In the genomic region with DNA sequence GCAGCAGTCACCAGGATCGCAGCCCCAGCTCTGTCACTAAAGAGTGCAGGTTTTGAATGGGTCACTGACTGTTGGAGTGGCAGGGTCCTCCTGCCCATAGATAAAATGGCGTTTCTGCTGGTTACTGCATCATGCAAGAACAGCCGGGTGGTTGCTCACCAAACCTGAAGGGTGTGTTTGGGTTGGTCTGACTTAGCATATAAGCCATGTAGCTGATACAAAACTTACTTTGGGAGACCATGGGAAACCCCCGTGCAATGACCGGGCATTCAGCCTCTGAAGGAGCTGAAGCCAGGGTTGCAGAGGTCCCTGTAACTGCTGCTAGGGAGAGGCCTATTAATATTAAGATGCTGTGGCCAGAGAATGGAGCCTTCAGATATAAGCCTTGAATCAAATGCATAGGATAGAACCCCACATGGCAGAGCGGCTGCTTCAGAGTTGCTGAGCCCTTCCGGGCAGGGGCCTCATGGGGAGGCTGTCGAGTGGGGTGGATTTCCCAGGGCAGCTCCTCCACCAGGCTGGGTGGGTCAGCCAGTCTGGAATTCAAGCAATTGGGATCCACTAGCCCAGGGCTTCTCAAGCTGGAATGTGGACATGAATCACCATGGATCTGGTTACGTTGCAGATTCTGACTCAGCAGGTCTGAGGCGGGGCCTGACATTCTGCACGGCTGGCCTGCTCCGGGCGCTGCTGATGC, we compare ENCODE assay signal across 13 cellular contexts.
A peak's percentile ranks its signal among the peaks of the same experiment; 100 is the strongest.
DNase-seq lines count a peak whose midpoint lies in the region; ATAC-seq and TF ChIP-seq lines count a peak whose summit lies in the region.
"Had no signal": no experiment of that assay in that cellular context is flagged by ENCODE, and none has a peak within 500 bp of the region (broad histone marks: within the 10 kb centered on the region; RNA-seq: fewer than 3 reads in every experiment).

No MANE protein-coding gene starts in this region.

- peak; percentile 18 for ATAC-seq in mucosa of descending colon
- ATAC-seq: activated CD4-positive, alpha-beta T cell treated with anti-CD3 and anti-CD28 coated beads for 36 hours; left ventricle myocardium superior had no signal

- no peak overlapping the region for H3K9ac ChIP-seq in colonic mucosa (ENCODE audit: low read depth in 2 of 2, low read length in 2 of 2)

- H3K27me3 ChIP-seq in colonic mucosa: no peaks in the 10 kb centered on the region
- H3K27me3 ChIP-seq: uterus had no signal

- H3K9me3 ChIP-seq in mucosa of descending colon (no peaks in the 10 kb centered on the region), colonic mucosa (no peaks in the 10 kb centered on the region)
- H3K9me3 ChIP-seq: uterus had no signal

- intact Hi-C loops in mucosa of descending colon (cut with DNase I, micrococcal nuclease) (no loop called here), colonic mucosa (cut with DNase I) (no loop called here)

- H3K4me1 ChIP-seq in mucosa of descending colon (ENCODE audit: low read depth) (no peaks in the 10 kb centered on the region), colonic mucosa (no peaks in the 10 kb centered on the region)
- H3K4me1 ChIP-seq: uterus had no signal

- H3K36me3 ChIP-seq in mucosa of descending colon (ENCODE audit: low read depth): no peaks in the 10 kb centered on the region
- no peaks in the 10 kb centered on the region for H3K36me3 ChIP-seq in colonic mucosa
- H3K36me3 ChIP-seq: uterus had no signal

- H3K4me3 ChIP-seq in choroid plexus epithelial cell (ENCODE audit: low read depth, low read length): no peak overlapping the region
- no peak overlapping the region for H3K4me3 ChIP-seq in mucosa of descending colon
- H3K4me3 ChIP-seq in colonic mucosa: no peak overlapping the region
- H3K4me3 ChIP-seq: uterus had no signal

- DNase-seq in COLO829 (ENCODE audit: low spot score): peak; percentile 60
- DNase-seq in LHCN-M2 (ENCODE audit: low read depth): peak; percentile 94
- DNase-seq in choroid plexus epithelial cell (ENCODE audit: low read depth): peak; percentile 96
- no peak for DNase-seq in mucosa of descending colon
- DNase-seq in stimulated activated CD4-positive, alpha-beta T cell treated with anti-CD3 and anti-CD28 coated beads, Interleukin-2, amount 100 ng/mL, for 48 hours: no peak
- DNase-seq in colonic mucosa: no peak
- no peak for DNase-seq in ureter (ENCODE audit: low spot score)
- no peak for DNase-seq in NCI-H2029 treated with DMSO at 0.1 percent for 48 hours (lab: John Stamatoyannopoulos, UW)
- DNase-seq: activated CD4-positive, alpha-beta T cell treated with anti-CD3 and anti-CD28 coated beads for 36 hours; central memory CD4-positive, alpha-beta T cell; left ventricle myocardium superior; NCI-H69 had no signal

- H3K27ac ChIP-seq in colonic mucosa: no peak overlapping the region
- H3K27ac ChIP-seq: uterus had no signal

- TF ChIP-seq CTCF in choroid plexus epithelial cell (conservative IDR thresholded peaks at IDR 0.05; ENCODE audit: low read depth, low read length): peak; percentile 28
- TF ChIP-seq CTCF in mucosa of descending colon (IDR thresholded peaks at IDR 0.05): no peak
- no peak for TF ChIP-seq CTCF in colonic mucosa (IDR thresholded peaks at IDR 0.05)

Comparison
In these comparisons a context has a peak if more than half of its experiments do, and no peak if none do; other contexts are left out.
1. DNase-seq: peak in COLO829 (single experiment), LHCN-M2 (single experiment) and choroid plexus epithelial cell (single experiment); none in mucosa of descending colon (0 of 3), stimulated activated CD4-positive, alpha-beta T cell treated with anti-CD3 and anti-CD28 coated beads, Interleukin-2, amount 100 ng/mL, for 48 hours (0 of 2), colonic mucosa (single experiment), ureter (single experiment) and NCI-H2029 treated with DMSO at 0.1 percent for 48 hours (single experiment).